8 cellular contexts compared by ENCODE assay signal in the genomic region with DNA sequence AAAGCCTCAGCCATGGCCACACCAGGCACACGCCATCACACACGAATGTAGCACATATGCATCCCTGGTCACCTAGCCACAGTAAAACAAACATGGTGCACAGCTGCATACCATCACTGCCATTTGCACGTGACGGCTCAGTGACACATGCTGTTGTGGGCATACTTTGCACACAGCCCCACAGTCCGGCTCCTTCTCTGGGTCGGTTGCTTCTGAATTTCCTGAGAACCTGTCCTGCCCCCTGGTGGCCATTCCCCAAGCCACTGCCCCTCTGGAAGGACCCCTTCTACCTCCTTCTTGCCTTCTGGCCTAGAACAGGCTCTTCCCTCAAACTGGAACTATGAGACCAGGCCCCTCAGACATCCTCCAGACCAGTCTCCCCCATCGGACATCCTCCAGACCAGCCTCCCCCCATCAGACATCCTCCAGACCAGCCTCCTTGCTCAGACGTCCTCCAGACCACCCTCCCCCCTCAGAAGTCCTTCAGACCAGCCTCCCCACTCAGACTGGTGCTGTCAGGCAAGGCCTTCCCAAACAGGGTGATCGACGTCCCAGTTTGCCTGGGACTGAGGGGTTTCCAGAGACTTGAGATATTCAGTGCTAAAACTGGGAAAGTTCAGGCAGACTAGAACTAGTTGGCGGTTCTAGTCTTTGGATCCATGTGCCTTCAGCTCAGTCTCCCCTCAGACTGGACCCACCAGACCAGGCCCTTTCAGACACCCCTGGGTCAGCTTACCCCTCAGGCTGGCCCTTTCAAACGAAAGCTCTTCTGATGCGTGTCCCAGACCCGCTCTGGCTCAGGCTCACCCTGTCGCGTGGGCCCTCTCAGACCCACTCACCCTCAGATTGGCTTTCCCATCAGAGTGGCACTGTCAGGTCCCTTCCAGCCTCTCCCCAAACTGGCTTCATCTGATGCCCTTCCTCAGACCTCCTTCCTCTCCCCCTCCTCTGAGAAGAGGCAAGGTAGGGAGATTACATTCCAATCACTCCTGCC. TPM values are rescaled to one million over a fixed set of nuclear protein-coding genes. Genes with fewer than 3 reads are reported as not detected.
A peak's percentile ranks its signal among the peaks of the same experiment; 100 is the strongest.
DNase-seq lines count a peak whose midpoint lies in the region; ATAC-seq and TF ChIP-seq lines count a peak whose summit lies in the region.

No MANE protein-coding gene starts in this region.

- H3K27ac Mint-ChIP-seq in type B pancreatic cell = no peak overlapping the region

- H3K36me3 Mint-ChIP-seq in type B pancreatic cell = no peaks in the 10 kb centered on the region

- H3K4me1 Mint-ChIP-seq in type B pancreatic cell (ENCODE audit: unreplicated experiment) = no peaks in the 10 kb centered on the region

- H3K4me3 Mint-ChIP-seq in type B pancreatic cell = no peak overlapping the region

- in situ Hi-C loops in ACHN (cut with HindIII; ENCODE audit: low pct_ligation_motif_present, low pct_unique_long_range_greater_than_20kb, low sequenced_read_pairs) = no loop called here
- in situ Hi-C loops in GM13977 (cut with MboI; ENCODE audit: low pct_unique_long_range_greater_than_20kb, low sequenced_read_pairs, unreplicated experiment) = no loop called here

- TF ChIP-seq CTCF in GM13977 (IDR thresholded peaks at IDR 0.05; ENCODE audit: extremely low read depth, insufficient read depth, missing control alignments) = peak; percentile 65
- peak; percentile 73 for TF ChIP-seq CTCF in fibroblast of villous mesenchyme (IDR thresholded peaks at IDR 0.05; ENCODE audit: insufficient read depth, low read depth, low read length)
- TF ChIP-seq CTCF in type B pancreatic cell (conservative IDR thresholded peaks at IDR 0.05) = peak; percentile 84

- peaks cover 47% of the 10 kb centered on the region for H3K27me3 Mint-ChIP-seq in type B pancreatic cell

- no peaks in the 10 kb centered on the region for H3K9me3 Mint-ChIP-seq in type B pancreatic cell

- peak; percentile 56 for DNase-seq in ACHN
- no peak for DNase-seq in GM13977 (ENCODE audit: low spot score)
- peak; percentile 10 for DNase-seq in NCI-H774 (lab: John Stamatoyannopoulos, UW)
- DNase-seq in activated T-cell treated with anti-CD3 and anti-CD28 coated beads, Interleukin-2, amount 50 U/mL, for 1 hour = peak; percentile 52
- peak; percentile 62 for DNase-seq in fibroblast of villous mesenchyme (ENCODE audit: low read depth)
- DNase-seq in nucleus accumbens (lab: John Stamatoyannopoulos, UW) = peak in 50 of 56 donors; percentile 16 to 87 (median 58)
- DNase-seq in type B pancreatic cell (ENCODE audit: extremely low spot score, unreplicated experiment) = peak; percentile 50

- no peak overlapping the region for H3K4me3 ChIP-seq in fibroblast of villous mesenchyme (ENCODE audit: low read depth, low read length)

- no peak for ATAC-seq in GM21390 (IDR thresholded peaks at IDR 0.05; ENCODE audit: unreplicated experiment)

RNA-seq across cellular contexts. Expression of a gene that starts 24.3 kb away (rescaled TPM):
- total RNA-seq in fibroblast of villous mesenchyme (not detected in 2 replicates), type B pancreatic cell (ENCODE audit: low replicate concordance) (0.95 and 5.5 TPM in 2 replicates)

RNA-seq across cellular contexts. Expression of a gene that starts 42.4 kb away (rescaled TPM):
- not detected in 2 replicates for total RNA-seq in fibroblast of villous mesenchyme
- 3.5 and 24.2 TPM in 2 replicates for total RNA-seq in type B pancreatic cell (ENCODE audit: low replicate concordance)
